Comparison of ENCODE assay signal across 2 cellular contexts in genomic region chr16:49514391-49514980, GRCh38.
TF ChIP-seq lines count a peak whose summit lies in the region.

No MANE protein-coding gene starts in this region.

TF ChIP-seq in SK-N-SH, 30 proteins besides CTCF, POLR2A, EP300 and RAD21 (continued from another document):
- no peak for TF ChIP-seq MXI1 (IDR thresholded peaks at IDR 0.05; ENCODE audit: low read depth, low read length)

TF ChIP-seq in SK-N-SH treated with all-trans-retinoic acid at 6 μM for 48 hours, 23 proteins besides CTCF, POLR2A, EP300 and RAD21 (continued from another document):
- TF ChIP-seq BACH2 (CRISPR knock-in tag; IDR thresholded peaks at IDR 0.05; ENCODE audit: borderline replicate concordance) (no peak), SNAI2 (CRISPR knock-in tag; IDR thresholded peaks at IDR 0.05) (no peak), PPARA (CRISPR knock-in tag; IDR thresholded peaks at IDR 0.05; ENCODE audit: borderline replicate concordance) (no peak)
